Comparison of ENCODE assay signal across 11 cellular contexts in genomic region chr21:34592120-34592561, GRCh38. TPM values are rescaled to one million over a fixed set of nuclear protein-coding genes. Genes with fewer than 3 reads are reported as not detected.
A peak's percentile ranks its signal among the peaks of the same experiment; 100 is the strongest.
DNase-seq lines count a peak whose midpoint lies in the region; ATAC-seq, FAIRE-seq and TF ChIP-seq lines count a peak whose summit lies in the region.
"Had no signal": no experiment of that assay in that cellular context is flagged by ENCODE, and none has a peak within 500 bp of the region (broad histone marks: within the 10 kb centered on the region; RNA-seq: fewer than 3 reads in every experiment).

No MANE protein-coding gene starts in this region.

- H3K4me1 ChIP-seq in HEK293 (ENCODE audit: control insufficient read depth, insufficient read depth, low read length) (no peaks in the 10 kb centered on the region), right cardiac atrium (ENCODE audit: control insufficient read depth, insufficient read depth, low read length) (peaks cover 16% of the 10 kb centered on the region), parathyroid adenoma (peaks cover 3% of the 10 kb centered on the region)

- H3K9me3 ChIP-seq in HEK293 (ENCODE audit: control insufficient read depth, insufficient read depth, low read depth, low read length) = no peaks in the 10 kb centered on the region
- no peaks in the 10 kb centered on the region for H3K9me3 ChIP-seq in right cardiac atrium (ENCODE audit: control insufficient read depth, low read length)
- H3K9me3 ChIP-seq in parathyroid adenoma (ENCODE audit: control insufficient read depth, low read length) = no peaks in the 10 kb centered on the region

- ATAC-seq in right cardiac atrium = peak; percentile 95 to 97

- DNase-seq in cerebellar cortex (ENCODE audit: low spot score) (peak; percentile 53), right cardiac atrium (peak; percentile 69 to 88 (median 85)), NCI-H1105 (lab: John Stamatoyannopoulos, UW) (no peak), NOMO-1 treated with dmso at 0.1 percent for 144 hours (lab: John Stamatoyannopoulos, UW; ENCODE audit: unreplicated experiment) (no peak), D721Med (ENCODE audit: insufficient read length, low spot score) (no peak)
- DNase-seq in activated CD4-positive, alpha-beta T cell treated with anti-CD3 and anti-CD28 coated beads for 4 hours = no peak
- DNase-seq: NCI-H2029, T-helper 2 cell had no signal

- H3K27ac ChIP-seq in HEK293 (ENCODE audit: extremely low read depth, low read depth, low read length) (no peak overlapping the region), right cardiac atrium (ENCODE audit: low read length) (peak overlapping the region; percentile 70), parathyroid adenoma (peak overlapping the region; percentile 51)

- intact Hi-C loops in right cardiac atrium (cut with DNase I) = no loop called here

- H3K9ac ChIP-seq in parathyroid adenoma = no peak overlapping the region

- H3K4me3 ChIP-seq in HEK293 (ENCODE audit: low read depth, low read length) = no peak overlapping the region
- no peak overlapping the region for H3K4me3 ChIP-seq in right cardiac atrium (ENCODE audit: low read length)
- no peak overlapping the region for H3K4me3 ChIP-seq in parathyroid adenoma (ENCODE audit: low read depth, low read length)

- H2AFZ ChIP-seq in parathyroid adenoma = no peak overlapping the region

- no peak overlapping the region for H3K4me2 ChIP-seq in parathyroid adenoma (ENCODE audit: low read length)

- POLR2A ChIA-PET in HEK293 (lab: Yijun Ruan, JAX) = no interaction called here

- TF ChIP-seq CTCF in HEK293 (tag by site-specific recombination; IDR thresholded peaks at IDR 0.05) (no peak), parathyroid adenoma (IDR thresholded peaks at IDR 0.05) (no peak), D721Med (IDR thresholded peaks at IDR 0.05; ENCODE audit: insufficient read depth, missing control alignments) (no peak)

- H3K36me3 ChIP-seq in HEK293 (ENCODE audit: control insufficient read depth in 2 of 2, insufficient read depth in 1 of 2, low read length in 2 of 2) (no peaks in the 10 kb centered on the region), parathyroid adenoma (ENCODE audit: control insufficient read depth, insufficient read depth, low read length) (no peaks in the 10 kb centered on the region)

- no peaks in the 10 kb centered on the region for H3K27me3 ChIP-seq in right cardiac atrium (ENCODE audit: control insufficient read depth, insufficient read depth)
- H3K27me3 ChIP-seq in parathyroid adenoma (ENCODE audit: control insufficient read depth, insufficient read depth, low read length) = no peaks in the 10 kb centered on the region

- CTCF ChIA-PET in HEK293 (lab: Yijun Ruan, JAX) = interaction anchor here (0.8 to 4.0 kb wide), 3 partner anchors 11 to 82 kb away, joined by 3 to 36 read pairs (median 7); no protein-coding TSS in a partner anchor

- H3K79me2 ChIP-seq in parathyroid adenoma = peaks cover 8% of the 10 kb centered on the region

- 40% methylated on average over 8 of the region's 8 CpGs for WGBS in right cardiac atrium

- FAIRE-seq in D721Med (lab: Jason Lieb, UNC) = no peak
- FAIRE-seq: G401.6 had no signal

TF ChIP-seq in HEK293, 187 proteins besides CTCF, POLR2A, EP300 and RAD21:
- TF ChIP-seq OVOL3 (tag by site-specific recombination; IDR thresholded peaks at IDR 0.05) (no peak), ZFHX2 (tag by site-specific recombination; conservative IDR thresholded peaks at IDR 0.05) (0 out of 2 replicates have a peak, but pooled peaks have one; percentile 42)

RNA-seq across cellular contexts. Expression of gene RCAN1, which starts 22.8 kb away (rescaled TPM):
- 10 to 100 TPM; 26.7 to 39.7 (median 30.7) TPM for total RNA-seq in right cardiac atrium
- 32.4 TPM for polyA plus RNA-seq in right cardiac atrium

Comparison
In these comparisons a context has a peak if more than half of its experiments do, and no peak if none do; other contexts are left out.
1. DNase-seq: peak in cerebellar cortex (single experiment) and right cardiac atrium (3 of 3); none in NCI-H1105 (single experiment), activated CD4-positive, alpha-beta T cell treated with anti-CD3 and anti-CD28 coated beads for 4 hours (0 of 2), NOMO-1 treated with dmso at 0.1 percent for 144 hours (single experiment) and D721Med (single experiment).